ENCODE assay signal across 27 cellular contexts in the genomic region with DNA sequence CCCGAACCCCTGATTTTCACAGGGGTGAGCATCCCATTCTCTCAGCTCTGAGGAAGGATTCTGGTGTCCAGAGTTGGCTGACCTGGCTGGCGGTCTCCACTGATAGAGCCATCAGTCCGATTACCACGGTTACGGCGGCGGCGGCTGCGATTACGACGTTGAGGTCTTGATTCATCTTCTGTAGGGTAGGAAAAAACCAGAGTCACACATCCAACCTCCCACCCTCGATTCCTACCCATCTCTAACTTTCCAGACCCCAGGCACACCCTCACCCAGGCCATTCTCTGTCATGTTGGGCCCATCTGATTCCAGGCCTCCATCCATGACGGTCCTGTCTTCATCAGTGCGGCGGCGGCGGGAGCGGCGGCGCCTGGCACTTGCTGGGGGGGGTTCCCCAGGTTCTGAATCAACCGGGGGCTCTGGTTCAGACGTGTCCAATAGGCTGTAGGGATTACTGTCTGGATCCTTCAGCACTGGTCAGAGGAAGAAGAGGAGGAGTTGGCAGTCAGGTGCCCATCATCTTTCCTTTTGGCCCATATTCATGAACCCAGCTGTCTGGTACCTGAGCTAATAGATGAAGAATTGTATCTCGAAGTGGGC. TPM values are rescaled to one million over a fixed set of nuclear protein-coding genes. Genes with fewer than 3 reads are reported as not detected.
A peak's percentile ranks its signal among the peaks of the same experiment; 100 is the strongest.
DNase-seq lines count a peak whose midpoint lies in the region; ATAC-seq, FAIRE-seq and TF ChIP-seq lines count a peak whose summit lies in the region.
"Had no signal": no experiment of that assay in that cellular context is flagged by ENCODE, and none has a peak within 500 bp of the region (broad histone marks: within the 10 kb centered on the region; RNA-seq: fewer than 3 reads in every experiment).

No MANE protein-coding gene starts in this region.

- H2BK12ac ChIP-seq in H9 (ENCODE audit: insufficient read length, low read depth, low read length), result no peak overlapping the region

- TF ChIP-seq POLR2A in K562 (conservative IDR thresholded peaks at IDR 0.05), result no peak

- H3K4me2 ChIP-seq in H9 (ENCODE audit: insufficient read depth, insufficient read length, low read length) (no peak overlapping the region), K562 (ENCODE audit: insufficient read depth, low read length) (no peak overlapping the region), neural progenitor cell (no peak overlapping the region)
- H3K4me2 ChIP-seq: A549, KMS-11 had no signal

- no peak overlapping the region for H3T11ph ChIP-seq in H9 (ENCODE audit: low read length)

- H3K4me1 Mint-ChIP-seq in H9 (peaks cover 21 to 40% of the 10 kb centered on the region in 2 experiments), neural progenitor cell (peaks cover 10% of the 10 kb centered on the region)

- H3K79me1 ChIP-seq in H9 (ENCODE audit: insufficient read depth, low read depth, low read length, poor library complexity, severe bottlenecking), result no peaks in the 10 kb centered on the region

- H2AK5ac ChIP-seq in H9 (ENCODE audit: insufficient read length, low read length), result no peak overlapping the region

- CTCF ChIA-PET in A673 (lab: Charles Lee), result no interaction called here
- CTCF ChIA-PET in K562 (lab: Yijun Ruan, JAX; ENCODE audit: low intra/inter-chr PET ratio), result no interaction called here

- WGBS in H9 (ENCODE audit: extremely low coverage, insufficient read length, low lambda C conversion rate), result no CpG with 5 or more reads among the region's 23 CpGs
- 90% methylated on average over 16 of the region's 23 CpGs for WGBS in K562 (ENCODE audit: insufficient coverage, low coverage, missing lambda C conversion rate)

- H2BK20ac ChIP-seq in H9 (ENCODE audit: low read depth, low read length, poor library complexity, severe bottlenecking), result no peak overlapping the region

- in situ Hi-C loops in K562 (cut with MboI), result no loop called here

- H3K9me3 ChIP-seq in A673 (ENCODE audit: low read depth, low read length, poor library complexity, severe bottlenecking) (no peaks in the 10 kb centered on the region), H9 (ENCODE audit: control insufficient read depth, low read depth, low read length) (no peaks in the 10 kb centered on the region), K562 (replicated peaks; ENCODE audit: control insufficient read depth, insufficient read depth, low read depth, low read length) (no peaks in the 10 kb centered on the region), neural progenitor cell (ENCODE audit: low read depth) (no peaks in the 10 kb centered on the region)
- H3K9me3 ChIP-seq: A549 had no signal

- H3K9ac ChIP-seq in H9 (ENCODE audit: extremely low read depth, insufficient read length, low read length), result no peak overlapping the region
- no peak overlapping the region for H3K9ac ChIP-seq in K562 (ENCODE audit: insufficient read depth in 1 of 2, low read depth in 2 of 2, low read length in 2 of 2)
- no peak overlapping the region for H3K9ac ChIP-seq in neural progenitor cell
- H3K9ac ChIP-seq: KMS-11 had no signal

- no peaks in the 10 kb centered on the region for H4K20me1 ChIP-seq in H9 (ENCODE audit: control insufficient read depth, insufficient read depth, insufficient read length)
- H4K20me1 ChIP-seq in K562 (replicated peaks; ENCODE audit: control insufficient read depth, insufficient read depth, low read length), result no peaks in the 10 kb centered on the region
- peaks cover 5% of the 10 kb centered on the region for H4K20me1 ChIP-seq in neural progenitor cell (ENCODE audit: low read depth)

- H3K4me3 ChIP-seq in A673 (ENCODE audit: low read depth, low read length, poor library complexity, severe bottlenecking) (no peak overlapping the region), K562 (no peak overlapping the region), neural progenitor cell (no peak overlapping the region)
- H3K4me3 ChIP-seq: A549 had no signal

- H3K18ac ChIP-seq in H9 (ENCODE audit: insufficient read length, low read depth, low read length), result no peak overlapping the region

- H3K27me3 Mint-ChIP-seq in H9 (ENCODE audit: low read depth), result no peaks in the 10 kb centered on the region
- peaks cover 14% of the 10 kb centered on the region for H3K27me3 Mint-ChIP-seq in neural progenitor cell (ENCODE audit: insufficient read depth, low read depth)
- H3K27me3 Mint-ChIP-seq: B cell had no signal

- no peaks in the 10 kb centered on the region for H3K4me1 ChIP-seq in A673 (ENCODE audit: insufficient read depth, low read length, poor library complexity, severe bottlenecking)
- H3K4me1 ChIP-seq in H9 (ENCODE audit: insufficient read depth, low read length), result no peaks in the 10 kb centered on the region; the same call in 1 of the 2 replicates
- H3K4me1 ChIP-seq in K562 (replicated peaks in 1 of 2; ENCODE audit: control insufficient read depth in 2 of 2, insufficient read depth in 2 of 2, low read length in 2 of 2), result peaks cover 11 to 25% of the 10 kb centered on the region in 2 experiments; a peak in 4 of 5 replicates
- peaks cover 40% of the 10 kb centered on the region for H3K4me1 ChIP-seq in neural progenitor cell

- H3K56ac ChIP-seq in H9 (ENCODE audit: insufficient read length, low read depth, low read length), result no peak overlapping the region

- peaks cover 64% of the 10 kb centered on the region for H3F3A ChIP-seq in neural progenitor cell (ENCODE audit: low read depth)

- intact Hi-C loops in A673 (cut with micrococcal nuclease; ENCODE audit: unreplicated experiment) (no loop called here), K562 (cut with micrococcal nuclease) (no loop called here)

- POLR2A ChIA-PET in A673 (lab: Charles Lee; ENCODE audit: low non-redundant PET) (no interaction called here), K562 (lab: Yijun Ruan, JAX) (interaction anchor here (0.7 to 1.5 kb wide), 2 partner anchors 8 to 13 kb away, joined by 4 read pairs; partner anchors contain the start of gene MPDU1)

- no peak overlapping the region for H2BK120ac ChIP-seq in H9 (ENCODE audit: low read depth, low read length, poor library complexity, severe bottlenecking)

- peaks cover 87% of the 10 kb centered on the region for H3K36me3 ChIP-seq in A673 (ENCODE audit: insufficient read depth, low read length, poor library complexity, severe bottlenecking)
- peaks cover 92% of the 10 kb centered on the region for H3K36me3 ChIP-seq in K562 (ENCODE audit: control insufficient read depth, insufficient read depth, low read length)
- H3K36me3 ChIP-seq in neural progenitor cell, result peaks cover 3% of the 10 kb centered on the region

- H3K4me3 Mint-ChIP-seq in H9, result no peak overlapping the region
- H3K4me3 Mint-ChIP-seq in neural progenitor cell, result peak overlapping the region; percentile 13
- H3K4me3 Mint-ChIP-seq: B cell; CD8-positive, alpha-beta T cell had no signal

- H3K9me1 ChIP-seq in K562 (ENCODE audit: control insufficient read depth, insufficient read depth, low read length), result no peaks in the 10 kb centered on the region

- no peak overlapping the region for H4K5ac ChIP-seq in H9 (ENCODE audit: insufficient read length, low read depth, low read length)

- BruUV-seq in A673 (replicated peaks; lab: Mats Ljungman, UMichigan), result TSS peak; percentile 55
- no TSS peak for BruUV-seq in K562 (replicated peaks; lab: Mats Ljungman, UMichigan)

- no peak for TF ChIP-seq RAD21 in K562 (CRISPR knock-in tag; conservative IDR thresholded peaks at IDR 0.05 in 1 of 2, IDR thresholded peaks at IDR 0.05 in 1 of 2)

- no peaks in the 10 kb centered on the region for H3K79me2 ChIP-seq in H9 (ENCODE audit: insufficient read depth, low read length)
- H3K79me2 ChIP-seq in K562 (ENCODE audit: control insufficient read depth, insufficient read depth, low read length), result peaks cover 16% of the 10 kb centered on the region; the same call in 2 of the 3 replicates
- H3K79me2 ChIP-seq in neural progenitor cell (ENCODE audit: low read depth), result peaks cover 8% of the 10 kb centered on the region

- no peak overlapping the region for H2BK5ac ChIP-seq in H9 (ENCODE audit: insufficient read length, low read length)

- no peak for TF ChIP-seq EP300 in K562 (IDR thresholded peaks at IDR 0.05; ENCODE audit: low read length)

- H2BK15ac ChIP-seq in H9 (ENCODE audit: low read depth, low read length), result no peak overlapping the region

- no peak for DNase-seq in A673 (ENCODE audit: low spot score)
- DNase-seq in H9, result no peak
- no peak for DNase-seq in K562 (ENCODE audit: extremely low read depth in 1 of 4, low spot score in 3 of 4)
- DNase-seq in neural progenitor cell (ENCODE audit: low spot score), result no peak
- no peak for DNase-seq in DMS153 treated with DMSO at 0.1 percent for 48 hours (lab: John Stamatoyannopoulos, UW; ENCODE audit: unreplicated experiment)
- no peak for DNase-seq in GM20000 (ENCODE audit: low spot score)
- DNase-seq: CD8-positive, alpha-beta T cell; DND-41; GOT3; MM.1S; NCI-H2029; NCI-H446; NCI-H524 treated with DMSO at 0.1 percent for 48 hours; NCI-H774; NK-92 treated with Interleukin-12 subunit alpha and Interleukin-12 subunit beta, amount 100 ng/mL, for 24 hours; PC-3; SHP77 had no signal

- TF ChIP-seq CTCF in A673 (conservative IDR thresholded peaks at IDR 0.05; ENCODE audit: low read depth, low read length), result no peak
- no peak for TF ChIP-seq CTCF in H9 (conservative IDR thresholded peaks at IDR 0.05)
- no peak for TF ChIP-seq CTCF in K562 (IDR thresholded peaks at IDR 0.05 in 2 of 3, conservative IDR thresholded peaks at IDR 0.05 in 1 of 3; ENCODE audit: insufficient read depth in 2 of 3, low read depth in 1 of 3, low read length in 3 of 3)
- no peak for TF ChIP-seq CTCF in neural progenitor cell (IDR thresholded peaks at IDR 0.05)
- no peak for TF ChIP-seq CTCF in GM20000 (IDR thresholded peaks at IDR 0.05; ENCODE audit: extremely low read depth, missing control alignments)

- H4K8ac ChIP-seq in H9 (replicated peaks; ENCODE audit: insufficient read length, low read depth, low read length), result no peak overlapping the region

- H3K36me3 Mint-ChIP-seq in H9 (ENCODE audit: insufficient read depth in 1 of 3, low read depth in 3 of 3), result peaks cover 38 to 69% (median 66%) of the 10 kb centered on the region in 3 experiments
- peaks cover 42% of the 10 kb centered on the region for H3K36me3 Mint-ChIP-seq in neural progenitor cell

- ATAC-seq in K562, result no peak
- no peak for ATAC-seq in GM21526 (IDR thresholded peaks at IDR 0.05; ENCODE audit: low FRiP score, unreplicated experiment)
- no peak for ATAC-seq in HG03565 (IDR thresholded peaks at IDR 0.05; ENCODE audit: unreplicated experiment)
- ATAC-seq: A549; CD8-positive, alpha-beta T cell; PC-3 had no signal

- H3K23me2 ChIP-seq in H9 (ENCODE audit: insufficient read length, low read depth, low read length, poor library complexity, severe bottlenecking), result peaks cover 10% of the 10 kb centered on the region

- H3K27ac Mint-ChIP-seq in H9 (peak overlapping the region in 2 of 3 experiments; percentile 57 to 98; a peak in 4 of 7 replicates), neural progenitor cell (no peak overlapping the region)

- H3K23ac ChIP-seq in H9 (ENCODE audit: insufficient read length, low read depth, low read length), result no peak overlapping the region

- H3K9me3 Mint-ChIP-seq in H9 (no peaks in the 10 kb centered on the region), neural progenitor cell (no peaks in the 10 kb centered on the region)
- H3K9me3 Mint-ChIP-seq: CD8-positive, alpha-beta T cell had no signal

- no peak overlapping the region for H2AFZ ChIP-seq in H9 (ENCODE audit: low read length)
- H2AFZ ChIP-seq in K562 (ENCODE audit: low read depth, low read length), result no peak overlapping the region
- H2AFZ ChIP-seq in neural progenitor cell (replicated peaks), result no peak overlapping the region

- FAIRE-seq in K562 (lab: Jason Lieb, UNC), result no peak
- FAIRE-seq: A549, GM12892, HTR-8/SVneo had no signal

- H3K27me3 ChIP-seq in A673 (replicated peaks; ENCODE audit: insufficient read depth, low read depth, low read length, poor library complexity), result no peaks in the 10 kb centered on the region
- no peaks in the 10 kb centered on the region for H3K27me3 ChIP-seq in H9 (ENCODE audit: insufficient read depth, low read length)
- no peaks in the 10 kb centered on the region for H3K27me3 ChIP-seq in K562 (ENCODE audit: control insufficient read depth in 2 of 2, insufficient read depth in 2 of 2, low read length in 2 of 2)
- no peaks in the 10 kb centered on the region for H3K27me3 ChIP-seq in neural progenitor cell

- H4K91ac ChIP-seq in H9 (ENCODE audit: insufficient read length, low read depth, low read length), result no peak overlapping the region

- no peak overlapping the region for H3K14ac ChIP-seq in H9 (ENCODE audit: insufficient read depth, low read length)

- H3K4ac ChIP-seq in H9 (ENCODE audit: low read depth, low read length), result no peak overlapping the region

- H3K27ac ChIP-seq in A673 (ENCODE audit: low read depth, low read length, poor library complexity, severe bottlenecking) (no peak overlapping the region), H9 (ENCODE audit: insufficient read length, low read depth, low read length) (no peak overlapping the region), K562 (ENCODE audit: extremely low read depth, low read depth, low read length) (no peak overlapping the region), neural progenitor cell (peak overlapping the region; percentile 99)
- H3K27ac ChIP-seq: A549, C4-2B, KMS-11 had no signal

RNA-seq across cellular contexts. Expression of gene SOX15, which starts 2.6 kb away (rescaled TPM):
- total RNA-seq in A673 (2021) (0.87 and 1.3 TPM in 2 replicates), H9 (2021) (7.7 TPM in 2 replicates), K562 (2014; rRNA removed) (0.23 and 0.24 TPM in 2 replicates), K562 (2014; rRNA removed; fragmentation: Illumina TruSeq; extraction: Trizol) (not detected in 2 replicates), K562 (2015; rRNA removed; fragmentation: Illumina TruSeq; extraction: Trizol) (not detected in 2 replicates), K562 (2021) (0.16 TPM in 1 of 2 replicates, not detected in the other), neural progenitor cell (ENCODE audit: low replicate concordance) (0.51 and 7.6 TPM in 2 replicates)
- 1.1 and 1.3 TPM in 2 replicates for total RNA-seq in K562 (2011; cell fraction: chromatin; rRNA removed; ENCODE audit: low replicate concordance)
- 1.2 TPM in 2 replicates for total RNA-seq in K562 (2011; cell fraction: nucleolus; rRNA removed)
- 0.37 and 1.1 TPM in 2 replicates for total RNA-seq in K562 (2011; cell fraction: nucleoplasm; rRNA removed)
- polyA plus RNA-seq in K562 (2011; rRNA removed) (0.16 TPM in 1 of 2 replicates, not detected in the other), K562 (2014; fragmentation: Illumina TruSeq; extraction: Trizol) (not detected in 2 replicates), K562 (2014; fragmentation: Nextera tagmentation; extraction: Ambion mirVana) (under 1 TPM in 1 of 2 experiments, not detected in 1; 0.07 TPM), K562 (2014; rRNA removed) (0.33 TPM in 1 of 2 replicates, not detected in the other)
- polyA plus RNA-seq in K562 (2011; cell fraction: cytosol; rRNA removed), result 0.09 and 0.19 TPM in 2 replicates
- 0.76 and 1.2 TPM in 2 replicates for polyA plus RNA-seq in K562 (2011; cell fraction: nucleus; rRNA removed)
- polyA plus RNA-seq in K562 (2012), result 1.1 and 1.9 TPM in 2 replicates
- polyA minus RNA-seq in K562 (2011; rRNA and poly(A)+ RNA removed), result not detected in 2 replicates
- polyA minus RNA-seq in K562 (2011; cell fraction: cytosol; rRNA and poly(A)+ RNA removed), result not detected in 2 replicates
- 0.40 and 0.44 TPM in 2 replicates for polyA minus RNA-seq in K562 (2011; cell fraction: nucleus; rRNA and poly(A)+ RNA removed)
- total RNA-seq: CD8-positive, alpha-beta T cell; RPMI7951; SK-MEL-5 had no signal

RNA-seq across cellular contexts. Expression of gene MPDU1, which starts 8.9 kb away (rescaled TPM):
- total RNA-seq in A673 (2021) (133 and 149 TPM in 2 replicates), H9 (2021) (73.1 and 76.1 TPM in 2 replicates), K562 (2014; rRNA removed) (53.5 and 78.9 TPM in 2 replicates), K562 (2014; rRNA removed; fragmentation: Illumina TruSeq; extraction: Trizol) (68.3 and 80.2 TPM in 2 replicates), K562 (2015; rRNA removed; fragmentation: Illumina TruSeq; extraction: Trizol) (78.5 and 85.0 TPM in 2 replicates), K562 (2021) (55.5 and 63.7 TPM in 2 replicates), neural progenitor cell (ENCODE audit: low replicate concordance) (167 and 177 TPM in 2 replicates)
- 63.6 and 172 TPM in 2 replicates for total RNA-seq in K562 (2011; cell fraction: chromatin; rRNA removed; ENCODE audit: low replicate concordance)
- total RNA-seq in K562 (2011; cell fraction: nucleolus; rRNA removed), result 230 and 236 TPM in 2 replicates
- total RNA-seq in K562 (2011; cell fraction: nucleoplasm; rRNA removed), result 165 and 169 TPM in 2 replicates
- polyA plus RNA-seq in K562 (2011; rRNA removed) (160 and 161 TPM in 2 replicates), K562 (2014; fragmentation: Illumina TruSeq; extraction: Trizol) (172 and 179 TPM in 2 replicates), K562 (2014; fragmentation: Nextera tagmentation; extraction: Ambion mirVana) (10 to 100 TPM in 1 of 2 experiments, 1 to 10 TPM in 1; 4.9 to 21.8 TPM), K562 (2014; rRNA removed) (77.1 and 86.7 TPM in 2 replicates)
- polyA plus RNA-seq in K562 (2011; cell fraction: cytosol; rRNA removed), result 292 and 301 TPM in 2 replicates
- polyA plus RNA-seq in K562 (2011; cell fraction: nucleus; rRNA removed), result 85.8 and 92.2 TPM in 2 replicates
- 66.5 and 66.7 TPM in 2 replicates for polyA plus RNA-seq in K562 (2012)
- 77.8 and 107 TPM in 2 replicates for polyA minus RNA-seq in K562 (2011; rRNA and poly(A)+ RNA removed)
- 35.2 and 43.8 TPM in 2 replicates for polyA minus RNA-seq in K562 (2011; cell fraction: cytosol; rRNA and poly(A)+ RNA removed)
- 15.8 and 18.0 TPM in 2 replicates for polyA minus RNA-seq in K562 (2011; cell fraction: nucleus; rRNA and poly(A)+ RNA removed)

RNA-seq across cellular contexts. Expression of gene CD68, which starts 13.1 kb away (rescaled TPM):
- 1.6 and 1.8 TPM in 2 replicates for total RNA-seq in A673 (2021)
- 0.37 and 0.42 TPM in 2 replicates for total RNA-seq in H9 (2021)
- total RNA-seq in K562 (2011; cell fraction: chromatin; rRNA removed; ENCODE audit: low replicate concordance), result 7.2 and 16.8 TPM in 2 replicates
- total RNA-seq in K562 (2011; cell fraction: nucleolus; rRNA removed), result 20.0 and 21.3 TPM in 2 replicates
- total RNA-seq in K562 (2011; cell fraction: nucleoplasm; rRNA removed), result 33.4 and 34.7 TPM in 2 replicates
- 34.6 and 37.2 TPM in 2 replicates for total RNA-seq in K562 (2014; rRNA removed)
- 22.9 and 28.2 TPM in 2 replicates for total RNA-seq in K562 (2014; rRNA removed; fragmentation: Illumina TruSeq; extraction: Trizol)
- total RNA-seq in K562 (2015; rRNA removed; fragmentation: Illumina TruSeq; extraction: Trizol), result 46.4 and 50.9 TPM in 2 replicates
- 30.1 and 34.8 TPM in 2 replicates for total RNA-seq in K562 (2021)
- 31.3 and 65.1 TPM in 2 replicates for polyA plus RNA-seq in K562 (2011; rRNA removed)
- polyA plus RNA-seq in K562 (2011; cell fraction: cytosol; rRNA removed), result 76.2 and 89.9 TPM in 2 replicates
- 4.1 and 4.4 TPM in 2 replicates for polyA plus RNA-seq in K562 (2011; cell fraction: nucleus; rRNA removed)
- polyA plus RNA-seq in K562 (2012), result 44.4 and 74.1 TPM in 2 replicates
- 77.2 and 89.8 TPM in 2 replicates for polyA plus RNA-seq in K562 (2014; fragmentation: Illumina TruSeq; extraction: Trizol)
- polyA plus RNA-seq in K562 (2014; fragmentation: Nextera tagmentation; extraction: Ambion mirVana), result 10 to 100 TPM; 37.7 to 85.3 TPM
- 33.3 and 38.8 TPM in 2 replicates for polyA plus RNA-seq in K562 (2014; rRNA removed)
- polyA minus RNA-seq in K562 (2011; rRNA and poly(A)+ RNA removed), result 23.1 and 25.5 TPM in 2 replicates
- 16.3 and 19.7 TPM in 2 replicates for polyA minus RNA-seq in K562 (2011; cell fraction: cytosol; rRNA and poly(A)+ RNA removed)
- polyA minus RNA-seq in K562 (2011; cell fraction: nucleus; rRNA and poly(A)+ RNA removed), result 1.3 and 2.2 TPM in 2 replicates
- total RNA-seq in neural progenitor cell (ENCODE audit: low replicate concordance), result 0.95 TPM in 1 of 2 replicates, not detected in the other

RNA-seq across cellular contexts. Expression of gene FXR2, which starts 22.2 kb away (rescaled TPM):
- total RNA-seq in A673 (2021), result 101 TPM in 2 replicates
- total RNA-seq in H9 (2021), result 36.1 and 36.4 TPM in 2 replicates
- total RNA-seq in K562 (2011; cell fraction: chromatin; rRNA removed; ENCODE audit: low replicate concordance), result 55.0 and 77.8 TPM in 2 replicates
- total RNA-seq in K562 (2011; cell fraction: nucleolus; rRNA removed), result 36.3 and 40.7 TPM in 2 replicates
- total RNA-seq in K562 (2011; cell fraction: nucleoplasm; rRNA removed), result 44.5 and 48.9 TPM in 2 replicates
- total RNA-seq in K562 (2014; rRNA removed), result 26.3 and 38.6 TPM in 2 replicates
- total RNA-seq in K562 (2014; rRNA removed; fragmentation: Illumina TruSeq; extraction: Trizol), result 20.2 and 21.4 TPM in 2 replicates
- total RNA-seq in K562 (2015; rRNA removed; fragmentation: Illumina TruSeq; extraction: Trizol), result 22.0 and 22.3 TPM in 2 replicates
- total RNA-seq in K562 (2021), result 28.3 and 29.9 TPM in 2 replicates
- 24.5 and 35.0 TPM in 2 replicates for polyA plus RNA-seq in K562 (2011; rRNA removed)
- 43.3 and 66.3 TPM in 2 replicates for polyA plus RNA-seq in K562 (2011; cell fraction: cytosol; rRNA removed)
- polyA plus RNA-seq in K562 (2011; cell fraction: nucleus; rRNA removed), result 55.9 and 74.2 TPM in 2 replicates
- 23.8 and 29.2 TPM in 2 replicates for polyA plus RNA-seq in K562 (2012)
- polyA plus RNA-seq in K562 (2014; fragmentation: Illumina TruSeq; extraction: Trizol), result 41.0 and 49.3 TPM in 2 replicates
- polyA plus RNA-seq in K562 (2014; fragmentation: Nextera tagmentation; extraction: Ambion mirVana), result 1 to 10 TPM; 2.0 to 2.2 TPM
- polyA plus RNA-seq in K562 (2014; rRNA removed), result 28.4 and 35.0 TPM in 2 replicates
- polyA minus RNA-seq in K562 (2011; rRNA and poly(A)+ RNA removed), result 18.4 and 23.0 TPM in 2 replicates
- polyA minus RNA-seq in K562 (2011; cell fraction: cytosol; rRNA and poly(A)+ RNA removed), result 23.9 and 24.0 TPM in 2 replicates
- 10.4 and 19.9 TPM in 2 replicates for polyA minus RNA-seq in K562 (2011; cell fraction: nucleus; rRNA and poly(A)+ RNA removed)
- 42.7 and 65.5 TPM in 2 replicates for total RNA-seq in neural progenitor cell (ENCODE audit: low replicate concordance)

RNA-seq across cellular contexts. Expression of gene SENP3, which starts 30.8 kb away (rescaled TPM):
- total RNA-seq in A673 (2021) (113 and 122 TPM in 2 replicates), H9 (2021) (80.6 and 83.1 TPM in 2 replicates), K562 (2014; rRNA removed) (65.3 and 69.1 TPM in 2 replicates), K562 (2014; rRNA removed; fragmentation: Illumina TruSeq; extraction: Trizol) (79.3 and 82.7 TPM in 2 replicates), K562 (2015; rRNA removed; fragmentation: Illumina TruSeq; extraction: Trizol) (85.7 and 88.2 TPM in 2 replicates), K562 (2021) (55.6 and 63.1 TPM in 2 replicates), neural progenitor cell (ENCODE audit: low replicate concordance) (87.9 and 91.6 TPM in 2 replicates)
- total RNA-seq in K562 (2011; cell fraction: chromatin; rRNA removed; ENCODE audit: low replicate concordance), result 70.4 and 129 TPM in 2 replicates
- 60.9 and 69.7 TPM in 2 replicates for total RNA-seq in K562 (2011; cell fraction: nucleolus; rRNA removed)
- 66.0 and 67.9 TPM in 2 replicates for total RNA-seq in K562 (2011; cell fraction: nucleoplasm; rRNA removed)
- polyA plus RNA-seq in K562 (2011; rRNA removed) (80.5 and 94.1 TPM in 2 replicates), K562 (2014; fragmentation: Illumina TruSeq; extraction: Trizol) (98.7 and 102 TPM in 2 replicates), K562 (2014; fragmentation: Nextera tagmentation; extraction: Ambion mirVana) (under 1 TPM; 0.63 to 0.73 TPM), K562 (2014; rRNA removed) (67.3 and 78.8 TPM in 2 replicates)
- 73.9 and 80.9 TPM in 2 replicates for polyA plus RNA-seq in K562 (2011; cell fraction: cytosol; rRNA removed)
- polyA plus RNA-seq in K562 (2011; cell fraction: nucleus; rRNA removed), result 92.4 and 106 TPM in 2 replicates
- polyA plus RNA-seq in K562 (2012), result 33.0 and 47.9 TPM in 2 replicates
- 68.9 and 101 TPM in 2 replicates for polyA minus RNA-seq in K562 (2011; rRNA and poly(A)+ RNA removed)
- 29.8 and 44.6 TPM in 2 replicates for polyA minus RNA-seq in K562 (2011; cell fraction: cytosol; rRNA and poly(A)+ RNA removed)
- polyA minus RNA-seq in K562 (2011; cell fraction: nucleus; rRNA and poly(A)+ RNA removed), result 19.1 and 22.7 TPM in 2 replicates
